Comparison of ENCODE assay signal across 11 cellular contexts in the genomic region with DNA sequence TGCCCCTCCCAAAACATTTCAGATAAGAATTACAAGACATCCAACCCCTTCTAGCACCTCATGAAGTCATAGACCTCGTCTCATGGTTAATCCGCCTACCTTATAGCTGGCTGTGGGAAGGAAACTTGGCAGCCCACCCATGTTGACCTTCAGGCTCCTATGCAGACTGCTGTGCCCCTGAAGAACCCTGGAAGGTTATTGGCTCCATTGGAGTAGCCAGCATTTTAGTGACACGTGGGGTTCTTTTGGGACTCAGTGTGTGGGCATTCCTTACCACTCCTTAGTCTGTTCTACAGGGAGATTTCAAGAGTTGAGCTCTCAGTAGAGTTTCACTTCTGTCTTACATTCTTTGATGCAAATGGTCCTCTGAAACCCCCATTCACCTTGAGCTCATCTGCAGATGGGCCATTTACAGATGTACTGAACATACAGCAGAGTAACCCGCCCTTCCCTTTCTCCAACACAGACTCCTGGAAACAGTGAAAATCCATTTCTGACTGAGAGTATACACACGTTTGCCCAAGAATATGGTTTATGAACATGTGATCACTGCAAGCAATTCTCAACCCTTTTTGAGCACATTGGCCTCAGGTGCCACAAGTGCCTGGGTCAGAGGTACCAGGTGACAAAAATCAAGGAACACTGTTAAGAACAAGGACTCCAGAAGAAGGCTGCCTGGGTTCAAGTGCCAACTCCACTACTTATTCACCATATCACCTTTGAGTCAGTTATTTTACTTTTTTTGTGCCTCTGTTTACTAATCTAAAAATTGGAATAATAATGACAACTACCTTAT. TPM values are rescaled to one million over a fixed set of nuclear protein-coding genes. Genes with fewer than 3 reads are reported as not detected.
DNase-seq lines count a peak whose midpoint lies in the region; ATAC-seq, FAIRE-seq and TF ChIP-seq lines count a peak whose summit lies in the region.
"Had no signal": no experiment of that assay in that cellular context is flagged by ENCODE, and none has a peak within 500 bp of the region (broad histone marks: within the 10 kb centered on the region; RNA-seq: fewer than 3 reads in every experiment).

No MANE protein-coding gene starts in this region.

- H3K27me3 ChIP-seq in keratinocyte (ENCODE audit: control insufficient read depth, extremely low read depth, insufficient read depth, low read length), result no peaks in the 10 kb centered on the region
- H3K27me3 ChIP-seq in testis, result no peaks in the 10 kb centered on the region
- H3K27me3 ChIP-seq in Peyer's patch, result no peaks in the 10 kb centered on the region
- H3K27me3 ChIP-seq in osteoblast (ENCODE audit: insufficient read depth, low read length), result peaks cover 7% of the 10 kb centered on the region

- H3K9ac ChIP-seq in keratinocyte (ENCODE audit: control insufficient read depth, extremely low read depth, insufficient read depth, low read length), result peak overlapping the region; percentile 37

- H2AFZ ChIP-seq in keratinocyte (ENCODE audit: control insufficient read depth, low read length), result peak overlapping the region; percentile 52
- no peak overlapping the region for H2AFZ ChIP-seq in osteoblast (ENCODE audit: low read length)

- TF ChIP-seq CTCF in keratinocyte (optimal IDR thresholded peaks at IDR 0.05 in 1 of 3, IDR thresholded peaks at IDR 0.05 in 1 of 3, conservative IDR thresholded peaks at IDR 0.05 in 1 of 3; ENCODE audit: extremely low read depth in 1 of 3, insufficient read depth in 2 of 3, low read length in 3 of 3) (no peak), testis (IDR thresholded peaks at IDR 0.05) (no peak), Peyer's patch (IDR thresholded peaks at IDR 0.05) (no peak), osteoblast (IDR thresholded peaks at IDR 0.05; ENCODE audit: extremely low read depth, low read depth, low read length) (no peak)

- FAIRE-seq in keratinocyte (lab: Jason Lieb, UNC), result no peak

- no peak for TF ChIP-seq POLR2A in testis (IDR thresholded peaks at IDR 0.05)
- TF ChIP-seq POLR2A in Peyer's patch (IDR thresholded peaks at IDR 0.05), result no peak

- ATAC-seq in GM18867 (IDR thresholded peaks at IDR 0.05; ENCODE audit: unreplicated experiment) (peak; percentile 61), GM21576 (IDR thresholded peaks at IDR 0.05; ENCODE audit: unreplicated experiment) (peak; percentile 65), HG03442 (IDR thresholded peaks at IDR 0.05; ENCODE audit: unreplicated experiment) (peak; percentile 53)

- no peaks in the 10 kb centered on the region for H4K20me1 ChIP-seq in keratinocyte (ENCODE audit: control insufficient read depth, extremely low read depth, insufficient read depth, low read length)
- H4K20me1 ChIP-seq in osteoblast (ENCODE audit: insufficient read depth, low read length), result no peaks in the 10 kb centered on the region

- H3K4me2 ChIP-seq in keratinocyte (ENCODE audit: control insufficient read depth, extremely low read depth, insufficient read depth, low read depth, low read length) (peak overlapping the region; percentile 64), osteoblast (ENCODE audit: insufficient read depth, low read length) (no peak overlapping the region)
- H3K4me2 ChIP-seq: smooth muscle cell had no signal

- WGBS in testis, 2 donors, result 73 to 83% methylated on average over 5 of the region's 5 CpGs

- H3K4me1 ChIP-seq in keratinocyte (ENCODE audit: control insufficient read depth, extremely low read depth, insufficient read depth, low read length) (no peaks in the 10 kb centered on the region), testis (no peaks in the 10 kb centered on the region), Peyer's patch (no peaks in the 10 kb centered on the region), osteoblast (ENCODE audit: insufficient read depth, low read length) (no peaks in the 10 kb centered on the region)

- peak overlapping the region; percentile 20 for H3K27ac ChIP-seq in keratinocyte (ENCODE audit: control insufficient read depth, insufficient read depth, low read length)
- H3K27ac ChIP-seq in testis, result no peak overlapping the region
- H3K27ac ChIP-seq in Peyer's patch, result no peak overlapping the region
- H3K27ac ChIP-seq in osteoblast (ENCODE audit: low read depth, low read length), result no peak overlapping the region

- DNase-seq in keratinocyte (ENCODE audit: low read depth, low spot score) (no peak), testis (no peak), Peyer's patch (no peak), NOMO-1 treated with dmso at 0.1 percent for 144 hours (lab: John Stamatoyannopoulos, UW; ENCODE audit: unreplicated experiment) (no peak), osteoblast (ENCODE audit: insufficient read length, low spot score, missing footprints) (no peak)
- DNase-seq: activated naive CD4-positive, alpha-beta T cell treated with anti-CD3 and anti-CD28 coated beads for 36 hours; head of caudate nucleus had no signal

- H3K36me3 ChIP-seq in keratinocyte (ENCODE audit: control insufficient read depth in 2 of 2, extremely low read depth in 1 of 2, insufficient read depth in 2 of 2, low read length in 2 of 2) (no peaks in the 10 kb centered on the region), testis (ENCODE audit: low read depth, missing control alignments) (no peaks in the 10 kb centered on the region), Peyer's patch (no peaks in the 10 kb centered on the region), osteoblast (ENCODE audit: insufficient read depth, low read length) (no peaks in the 10 kb centered on the region)

- dilution Hi-C loops in keratinocyte (cut with MboI; ENCODE audit: extremely low pct_ligation_motif_present, low sequenced_read_pairs), result no loop called here

- intact Hi-C loops in testis (cut with DNase I; ENCODE audit: low total_unique reads), result no loop called here

- H3K4me3 ChIP-seq in keratinocyte (ENCODE audit: control insufficient read depth in 2 of 3, extremely low read depth in 1 of 3, insufficient read depth in 2 of 3, low read depth in 1 of 3, low read length in 3 of 3) (peak overlapping the region in 1 of 3 experiments; percentile 23), testis (no peak overlapping the region), Peyer's patch (no peak overlapping the region), osteoblast (ENCODE audit: insufficient read depth, low read length) (no peak overlapping the region)
- H3K4me3 ChIP-seq: smooth muscle cell had no signal

- H3K9me1 ChIP-seq in keratinocyte (ENCODE audit: control insufficient read depth, extremely low read depth, insufficient read depth, low read length), result no peaks in the 10 kb centered on the region

- H3K79me2 ChIP-seq in keratinocyte (ENCODE audit: control insufficient read depth, insufficient read depth, low read length) (no peaks in the 10 kb centered on the region), osteoblast (ENCODE audit: insufficient read depth, low read length) (no peaks in the 10 kb centered on the region)

- H3K9me3 ChIP-seq in keratinocyte (ENCODE audit: control insufficient read depth, low read depth, low read length) (no peaks in the 10 kb centered on the region), testis (no peaks in the 10 kb centered on the region), Peyer's patch (no peaks in the 10 kb centered on the region), osteoblast (ENCODE audit: low read depth, low read length) (no peaks in the 10 kb centered on the region)

RNA-seq across cellular contexts. Expression of gene HECW1, which starts 54.0 kb away (rescaled TPM):
- 0.01 to 0.04 TPM in 2 of 3 replicates, not detected in the other for polyA plus RNA-seq in keratinocyte
- polyA plus RNA-seq in keratinocyte (2011; ENCODE audit: low read depth), result not detected
- polyA plus RNA-seq in keratinocyte (2011; cell fraction: cytosol; rRNA removed), result not detected in 2 replicates
- polyA plus RNA-seq in keratinocyte (2011; cell fraction: nucleus; rRNA removed), result 0.03 and 0.04 TPM in 2 replicates
- not detected in 2 replicates for polyA plus RNA-seq in keratinocyte (2012; ENCODE audit: low replicate concordance)
- polyA minus RNA-seq in keratinocyte, result not detected in 3 replicates
- polyA minus RNA-seq in keratinocyte (2011; cell fraction: cytosol; rRNA and poly(A)+ RNA removed), result not detected
- polyA minus RNA-seq in keratinocyte (2011; cell fraction: nucleus; rRNA and poly(A)+ RNA removed), result not detected in 2 replicates
- total RNA-seq in testis, result 1 to 10 TPM; 3.2 to 5.0 TPM
- polyA plus RNA-seq in testis (ENCODE audit: insufficient read depth, low read depth, low replicate concordance), result 14.5 TPM
- 1 to 10 TPM in 2 of 4 donors, under 1 TPM in 1, not detected in 1; 0.83 to 3.9 (median 2.7) TPM for total RNA-seq in Peyer's patch
- 2.9 and 6.5 TPM in 2 replicates for total RNA-seq in osteoblast
- total RNA-seq: activated naive CD4-positive, alpha-beta T cell treated with anti-CD3 and anti-CD28 coated beads for 36 hours had no signal
